In the genomic region with DNA sequence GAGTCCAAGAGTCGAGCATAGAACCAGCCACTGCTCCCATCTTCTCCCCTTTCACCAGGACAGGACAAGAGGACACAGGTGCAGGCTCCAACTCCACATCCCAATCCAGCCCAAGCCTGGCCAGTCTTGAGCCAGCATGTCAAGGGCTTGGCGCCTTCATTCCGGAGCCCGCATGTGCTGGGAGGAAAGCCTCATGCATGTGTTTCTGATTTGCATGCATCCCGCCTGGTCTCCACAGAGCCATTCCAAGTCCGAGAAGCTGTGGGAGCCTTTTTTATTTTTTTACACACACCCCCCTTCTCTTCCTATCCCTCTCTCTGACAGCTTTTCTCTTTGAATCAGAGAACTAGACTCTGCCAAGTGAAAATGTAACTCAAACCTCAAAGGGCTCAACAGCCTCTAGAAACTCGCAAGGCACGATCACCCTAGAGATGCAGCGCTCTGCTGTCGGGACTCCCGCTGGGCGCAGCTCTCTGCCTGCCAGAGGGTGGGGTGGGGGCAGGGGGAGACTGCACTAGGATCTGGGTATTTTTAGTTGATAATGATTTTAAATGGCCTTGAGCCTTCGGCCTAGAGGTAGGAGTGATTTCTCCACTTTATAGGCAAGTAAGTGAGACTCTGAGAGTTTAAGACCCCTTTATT, we compare ENCODE assay signal across 20 cellular contexts. TPM values are rescaled to one million over a fixed set of nuclear protein-coding genes. Genes with fewer than 3 reads are reported as not detected.
DNase-seq lines count a peak whose midpoint lies in the region; ATAC-seq and TF ChIP-seq lines count a peak whose summit lies in the region.
"Had no signal": no experiment of that assay in that cellular context is flagged by ENCODE, and none has a peak within 500 bp of the region (broad histone marks: within the 10 kb centered on the region; RNA-seq: fewer than 3 reads in every experiment).

No MANE protein-coding gene starts in this region.

- in situ Hi-C loops in GM23248 (cut with MboI), result no loop called here

- H4K20me1 ChIP-seq in GM23248 (ENCODE audit: insufficient read depth), result no peaks in the 10 kb centered on the region
- H4K20me1 ChIP-seq: BLaER1 treated with 17β-estradiol and CSF1 and Interleukin-3, amounts not matched to agents 10 nM and 100 nM had no signal

- H3K36me3 Mint-ChIP-seq in brain, result no peaks in the 10 kb centered on the region
- no peaks in the 10 kb centered on the region for H3K36me3 Mint-ChIP-seq in activated T-cell treated with anti-CD3 and anti-CD28 coated beads, Interleukin-2, amount 50 U/mL, for 4 hours (ENCODE audit: insufficient read depth)
- H3K36me3 Mint-ChIP-seq: T-cell had no signal

- H3K9me2 ChIP-seq in GM23248 (ENCODE audit: insufficient read depth), result no peaks in the 10 kb centered on the region

- H3K4me1 Mint-ChIP-seq in brain, result peaks cover 26% of the 10 kb centered on the region
- no peaks in the 10 kb centered on the region for H3K4me1 Mint-ChIP-seq in activated T-cell treated with anti-CD3 and anti-CD28 coated beads, Interleukin-2, amount 50 U/mL, for 4 hours (ENCODE audit: low read depth)

- peaks cover 18% of the 10 kb centered on the region for H3K27me3 ChIP-seq in GM23248 (replicated peaks; ENCODE audit: insufficient read depth)
- H3K27me3 ChIP-seq: BLaER1 treated with 17β-estradiol and CSF1 and Interleukin-3, amounts not matched to agents 10 nM and 100 nM had no signal

- no peaks in the 10 kb centered on the region for H3F3A ChIP-seq in GM23248 (ENCODE audit: insufficient read depth)

- no peak overlapping the region for H3K27ac ChIP-seq in GM23248
- H3K27ac ChIP-seq: BLaER1 treated with 17β-estradiol and CSF1 and Interleukin-3, amounts not matched to agents 10 nM and 100 nM; HL-60 had no signal

- H3K4me2 ChIP-seq in GM23248 (ENCODE audit: unreplicated experiment), result no peak overlapping the region
- H3K4me2 ChIP-seq: BLaER1 treated with 17β-estradiol and CSF1 and Interleukin-3, amounts not matched to agents 10 nM and 100 nM had no signal

- DNase-seq in AG20443 (ENCODE audit: low spot score) (peak; percentile 43), GM23248 (peak; percentile 14), iris pigment epithelial cell (ENCODE audit: low read depth) (peak; percentile 4), NCI-H1417 (lab: John Stamatoyannopoulos, UW) (no peak), NCI-H2227 treated with DMSO at 0.1 percent for 48 hours (lab: John Stamatoyannopoulos, UW) (no peak)
- no peak for DNase-seq in activated T-cell treated with anti-CD3 and anti-CD28 coated beads, Interleukin-2, amount 50 U/mL, for 4 hours
- DNase-seq: EL; NCI-H1105 treated with DMSO at 0.1 percent for 48 hours; NCI-H1930; NCI-H526 treated with DMSO at 0.1 percent for 48 hours; NK-92 treated with Interleukin-12 subunit alpha and Interleukin-12 subunit beta, amount 100 ng/mL, for 24 hours; PC-3; T-cell had no signal

- no peak for TF ChIP-seq CTCF in brain (conservative IDR thresholded peaks at IDR 0.05)

- no peak overlapping the region for H3K9ac ChIP-seq in GM23248
- H3K9ac ChIP-seq: BLaER1 treated with 17β-estradiol and CSF1 and Interleukin-3, amounts not matched to agents 10 nM and 100 nM had no signal

- H3K79me2 ChIP-seq in GM23248 (ENCODE audit: insufficient read depth), result no peaks in the 10 kb centered on the region

- H2AFZ ChIP-seq in GM23248, result no peak overlapping the region

- peaks cover 10% of the 10 kb centered on the region; the same call in 1 of the 2 replicates for H3K4me1 ChIP-seq in GM23248 (ENCODE audit: insufficient read depth)

- H3K4me3 ChIP-seq in GM23248, result no peak overlapping the region
- H3K4me3 ChIP-seq: BLaER1 treated with 17β-estradiol and CSF1 and Interleukin-3, amounts not matched to agents 10 nM and 100 nM; GM12878; K562 had no signal

- peak overlapping the region in 1 of 5 experiments; percentile 55 for H3K4me3 Mint-ChIP-seq in brain
- no peak overlapping the region for H3K4me3 Mint-ChIP-seq in activated T-cell treated with anti-CD3 and anti-CD28 coated beads, Interleukin-2, amount 50 U/mL, for 4 hours
- H3K4me3 Mint-ChIP-seq: T-cell had no signal

- ATAC-seq in activated T-cell treated with anti-CD3 and anti-CD28 coated beads, Interleukin-2, amount 50 U/mL, for 4 hours, result no peak
- no peak for ATAC-seq in HG02678 (IDR thresholded peaks at IDR 0.05; ENCODE audit: unreplicated experiment)
- ATAC-seq: GM12878, K562, PC-3, T-cell had no signal

- no peaks in the 10 kb centered on the region for H3K9me3 Mint-ChIP-seq in brain
- no peaks in the 10 kb centered on the region for H3K9me3 Mint-ChIP-seq in activated T-cell treated with anti-CD3 and anti-CD28 coated beads, Interleukin-2, amount 50 U/mL, for 4 hours
- H3K9me3 Mint-ChIP-seq: T-cell had no signal

- H3K27me3 Mint-ChIP-seq in brain, result peaks cover 2% of the 10 kb centered on the region
- H3K27me3 Mint-ChIP-seq in activated T-cell treated with anti-CD3 and anti-CD28 coated beads, Interleukin-2, amount 50 U/mL, for 4 hours (ENCODE audit: low read depth), result no peaks in the 10 kb centered on the region

- H3K36me3 ChIP-seq in GM23248 (ENCODE audit: low read depth), result no peaks in the 10 kb centered on the region
- H3K36me3 ChIP-seq: BLaER1 treated with 17β-estradiol and CSF1 and Interleukin-3, amounts not matched to agents 10 nM and 100 nM had no signal

- H3K27ac Mint-ChIP-seq in brain, result peak overlapping the region in 4 of 5 experiments; percentile 23 to 76 (median 63)
- H3K27ac Mint-ChIP-seq: T-cell had no signal

- no peaks in the 10 kb centered on the region for H3K9me3 ChIP-seq in GM23248 (ENCODE audit: low read depth)
- H3K9me3 ChIP-seq: BLaER1 treated with 17β-estradiol and CSF1 and Interleukin-3, amounts not matched to agents 10 nM and 100 nM had no signal

- 17 to 20% methylated on average over 13 of the region's 13 CpGs for WGBS in GM23248 (ENCODE audit: low coverage in 1 of 2, low lambda C conversion rate in 2 of 2, missing lambda C conversion rate in 2 of 2), 2 experiments

RNA-seq across cellular contexts. Expression of gene NOG, which starts 45.2 kb away (rescaled TPM):
- total RNA-seq in GM23248 (2014; rRNA removed; shearing (Covaris generic)), result 6.7 TPM in 2 replicates
- 3.6 and 4.4 TPM in 2 replicates for polyA plus RNA-seq in GM23248 (2016; fragmentation: Nextera tagmentation; extraction: Ambion mirVana)
- polyA plus RNA-seq in brain (ENCODE audit: insufficient read depth, low read depth, low replicate concordance), result 0.66 TPM
- under 1 TPM; 0.37 to 0.89 (median 0.43) TPM for total RNA-seq in activated T-cell treated with anti-CD3 and anti-CD28 coated beads, Interleukin-2, amount 50 U/mL, for 4 hours
- total RNA-seq: K562, SK-MEL-5 had no signal
- polyA plus RNA-seq: GM12878, K562 had no signal

Comparison
In these comparisons a context has a peak if more than half of its experiments do, and no peak if none do; other contexts are left out.
1. DNase-seq: peak in AG20443 (single experiment), GM23248 (single experiment) and iris pigment epithelial cell (single experiment); none in NCI-H1417 (0 of 3), activated T-cell treated with anti-CD3 and anti-CD28 coated beads, Interleukin-2, amount 50 U/mL, for 4 hours (single experiment) and NCI-H2227 treated with DMSO at 0.1 percent for 48 hours (single experiment).